In genomic region chr4:4985844-4986243, GRCh38 we compare ENCODE assay signal across 13 cellular contexts. TPM values are rescaled to one million over a fixed set of nuclear protein-coding genes. Genes with fewer than 3 reads are reported as not detected.
DNase-seq lines count a peak whose midpoint lies in the region; ATAC-seq and TF ChIP-seq lines count a peak whose summit lies in the region.
"Had no signal": no experiment of that assay in that cellular context is flagged by ENCODE, and none has a peak within 500 bp of the region (broad histone marks: within the 10 kb centered on the region; RNA-seq: fewer than 3 reads in every experiment).

No MANE protein-coding gene starts in this region.

- H3K9ac ChIP-seq in H9 (ENCODE audit: extremely low read depth, insufficient read length, low read length), result no peak overlapping the region

- no peak overlapping the region for H4K91ac ChIP-seq in H9 (ENCODE audit: insufficient read length, low read depth, low read length)

- no peaks in the 10 kb centered on the region for H3K79me2 ChIP-seq in H9 (ENCODE audit: insufficient read depth, low read length)

- no peak overlapping the region for H2AFZ ChIP-seq in H9 (ENCODE audit: low read length)

- WGBS in H9 (ENCODE audit: extremely low coverage, insufficient read length, low lambda C conversion rate), result no CpG with 5 or more reads among the region's 1 CpG
- WGBS in iPS DF 6.9 (ENCODE audit: insufficient coverage, insufficient read length), result no CpG with 5 or more reads among the region's 1 CpG

- no peak overlapping the region for H2BK20ac ChIP-seq in H9 (ENCODE audit: low read depth, low read length, poor library complexity, severe bottlenecking)

- H3K9me3 Mint-ChIP-seq in H9, result no peaks in the 10 kb centered on the region
- H3K9me3 Mint-ChIP-seq: stimulated activated effector memory CD8-positive, alpha-beta T cell treated with anti-CD3 and anti-CD28 coated beads, Interleukin-12 subunit alpha, Interleukin-12 subunit beta, amount 100 ng/mL, for 72 hours had no signal

- H2BK5ac ChIP-seq in H9 (ENCODE audit: insufficient read length, low read length), result no peak overlapping the region

- peak; percentile 48 for TF ChIP-seq CTCF in H9 (conservative IDR thresholded peaks at IDR 0.05)

- no peak overlapping the region for H3K23ac ChIP-seq in H9 (ENCODE audit: insufficient read length, low read depth, low read length)

- no peak overlapping the region for H3K4me3 Mint-ChIP-seq in H9
- H3K4me3 Mint-ChIP-seq: stimulated activated effector memory CD8-positive, alpha-beta T cell treated with anti-CD3 and anti-CD28 coated beads, Interleukin-12 subunit alpha, Interleukin-12 subunit beta, amount 100 ng/mL, for 72 hours had no signal

- no peaks in the 10 kb centered on the region for H3K9me3 ChIP-seq in H9 (ENCODE audit: control insufficient read depth, low read depth, low read length)
- no peaks in the 10 kb centered on the region for H3K9me3 ChIP-seq in iPS DF 6.9 (ENCODE audit: control insufficient read depth, insufficient read depth, low read length)

- H3K4me1 Mint-ChIP-seq in H9, result peaks cover 6 to 11% of the 10 kb centered on the region in 2 experiments; a peak in 3 of 4 replicates
- H3K4me1 Mint-ChIP-seq: stimulated activated effector memory CD8-positive, alpha-beta T cell treated with anti-CD3 and anti-CD28 coated beads, Interleukin-12 subunit alpha, Interleukin-12 subunit beta, amount 100 ng/mL, for 72 hours had no signal

- H3K27ac ChIP-seq in H9 (ENCODE audit: insufficient read length, low read depth, low read length), result no peak overlapping the region
- no peak overlapping the region for H3K27ac ChIP-seq in iPS DF 6.9 (ENCODE audit: low read length)

- no peak overlapping the region for H2BK12ac ChIP-seq in H9 (ENCODE audit: insufficient read length, low read depth, low read length)

- peak overlapping the region in 1 of 3 experiments; percentile 53; a peak in 1 of 7 replicates for H3K27ac Mint-ChIP-seq in H9
- H3K27ac Mint-ChIP-seq: stimulated activated effector memory CD8-positive, alpha-beta T cell treated with anti-CD3 and anti-CD28 coated beads, Interleukin-12 subunit alpha, Interleukin-12 subunit beta, amount 100 ng/mL, for 72 hours had no signal

- H3K23me2 ChIP-seq in H9 (ENCODE audit: insufficient read length, low read depth, low read length, poor library complexity, severe bottlenecking), result no peaks in the 10 kb centered on the region

- no peak overlapping the region for H3T11ph ChIP-seq in H9 (ENCODE audit: low read length)

- no peak overlapping the region for H3K18ac ChIP-seq in H9 (ENCODE audit: insufficient read length, low read depth, low read length)

- H4K8ac ChIP-seq in H9 (replicated peaks; ENCODE audit: insufficient read length, low read depth, low read length), result no peak overlapping the region

- no peaks in the 10 kb centered on the region for H3K36me3 Mint-ChIP-seq in H9 (ENCODE audit: insufficient read depth in 1 of 3, low read depth in 3 of 3)
- H3K36me3 Mint-ChIP-seq: stimulated activated effector memory CD8-positive, alpha-beta T cell treated with anti-CD3 and anti-CD28 coated beads, Interleukin-12 subunit alpha, Interleukin-12 subunit beta, amount 100 ng/mL, for 72 hours had no signal

- H3K14ac ChIP-seq in H9 (ENCODE audit: insufficient read depth, low read length), result no peak overlapping the region

- H3K79me1 ChIP-seq in H9 (ENCODE audit: insufficient read depth, low read depth, low read length, poor library complexity, severe bottlenecking), result no peaks in the 10 kb centered on the region

- H2BK120ac ChIP-seq in H9 (ENCODE audit: low read depth, low read length, poor library complexity, severe bottlenecking), result no peak overlapping the region

- DNase-seq in AG20443 (ENCODE audit: low spot score) (peak; percentile 39), H9 (peak; percentile 56), SW480 (ENCODE audit: low spot score) (peak; percentile 10), iPS DF 6.9 (ENCODE audit: low read depth, low spot score) (peak; percentile 31), NCI-H1436 (lab: John Stamatoyannopoulos, UW) (no peak), NCI-H2227 treated with DMSO at 0.1 percent for 48 hours (lab: John Stamatoyannopoulos, UW) (no peak)
- DNase-seq: activated CD4-positive, alpha-beta T cell treated with anti-CD3 and anti-CD28 coated beads for 1 hour; DMS79; NCI-H1436 treated with DMSO at 0.1 percent for 48 hours; RPMI8226 had no signal

- no peak overlapping the region for H2BK15ac ChIP-seq in H9 (ENCODE audit: low read depth, low read length)

- no peaks in the 10 kb centered on the region for H3K36me3 ChIP-seq in iPS DF 6.9 (ENCODE audit: control insufficient read depth, insufficient read depth, low read length)

- no peak overlapping the region for H3K4me2 ChIP-seq in H9 (ENCODE audit: insufficient read depth, insufficient read length, low read length)

- peaks cover 7% of the 10 kb centered on the region for H3K27me3 Mint-ChIP-seq in H9 (ENCODE audit: low read depth)

- no peak for ATAC-seq in HG02642 (IDR thresholded peaks at IDR 0.05; ENCODE audit: poor library complexity, unreplicated experiment)
- no peak for ATAC-seq in HG02870 (IDR thresholded peaks at IDR 0.05; ENCODE audit: unreplicated experiment)
- ATAC-seq: stimulated activated effector memory CD8-positive, alpha-beta T cell treated with anti-CD3 and anti-CD28 coated beads, Interleukin-12 subunit alpha, Interleukin-12 subunit beta, amount 100 ng/mL, for 72 hours had no signal

- no peak overlapping the region for H3K4me3 ChIP-seq in iPS DF 6.9 (ENCODE audit: low read length)

- no peaks in the 10 kb centered on the region for H4K20me1 ChIP-seq in H9 (ENCODE audit: control insufficient read depth, insufficient read depth, insufficient read length)

- H3K4me1 ChIP-seq in H9 (ENCODE audit: insufficient read depth, low read length) (no peaks in the 10 kb centered on the region), iPS DF 6.9 (ENCODE audit: control insufficient read depth, insufficient read depth, low read length) (no peaks in the 10 kb centered on the region)

- no peak overlapping the region for H2AK5ac ChIP-seq in H9 (ENCODE audit: insufficient read length, low read length)

- no peak overlapping the region for H4K5ac ChIP-seq in H9 (ENCODE audit: insufficient read length, low read depth, low read length)

- H3K56ac ChIP-seq in H9 (ENCODE audit: insufficient read length, low read depth, low read length), result no peak overlapping the region

- H3K27me3 ChIP-seq in H9 (ENCODE audit: insufficient read depth, low read length) (no peaks in the 10 kb centered on the region), iPS DF 6.9 (ENCODE audit: control insufficient read depth, insufficient read depth, low read length) (no peaks in the 10 kb centered on the region)

- no peak overlapping the region for H3K4ac ChIP-seq in H9 (ENCODE audit: low read depth, low read length)

RNA-seq across cellular contexts. Expression of gene CYTL1, which starts 33.4 kb away (rescaled TPM):
- total RNA-seq in H9 (2021), result 1.4 and 1.7 TPM in 2 replicates

Comparison
In these comparisons a context has a peak if more than half of its experiments do, and no peak if none do; other contexts are left out.
1. DNase-seq: peak in AG20443 (single experiment), H9 (single experiment), SW480 (single experiment) and iPS DF 6.9 (single experiment); none in NCI-H1436 (single experiment) and NCI-H2227 treated with DMSO at 0.1 percent for 48 hours (single experiment).